Comparison of ENCODE assay signal across 1 cellular context in the genomic region with DNA sequence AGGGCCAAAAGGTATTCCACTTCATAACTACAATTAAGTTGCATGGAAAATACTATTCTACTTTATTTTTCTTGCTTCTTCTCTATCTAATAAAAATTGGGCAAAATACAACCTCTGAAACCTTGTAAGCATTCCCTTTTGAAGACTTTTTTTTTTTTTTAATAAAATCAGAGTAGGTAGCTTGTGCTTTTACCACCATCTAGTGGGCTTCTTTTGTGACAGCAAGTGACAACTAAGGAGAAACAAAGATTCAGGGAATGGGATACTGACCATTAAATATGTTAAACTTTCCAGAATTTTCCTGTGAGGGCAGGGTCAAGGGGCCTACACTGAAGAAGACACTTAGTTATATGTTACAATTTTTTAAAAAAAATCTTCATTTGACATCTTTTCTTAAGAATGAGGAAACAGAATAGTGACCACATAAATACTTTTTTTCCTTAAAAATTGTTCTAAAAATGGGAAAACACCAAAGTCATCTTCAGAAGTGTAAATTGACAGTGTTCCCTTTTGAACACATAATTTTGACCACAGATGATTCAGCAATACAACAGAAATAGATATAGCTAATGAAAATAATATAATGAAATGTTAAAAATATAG.
TF ChIP-seq lines count a peak whose summit lies in the region.

No MANE protein-coding gene starts in this region.

TF ChIP-seq in HCT116, 20 proteins besides CTCF, POLR2A, EP300 and RAD21 (continued from another document):
- TF ChIP-seq REST (IDR thresholded peaks at IDR 0.05; ENCODE audit: low read depth) (no peak), TCF7L2 (IDR thresholded peaks at IDR 0.05; ENCODE audit: borderline replicate concordance, extremely low read depth, insufficient read depth, insufficient read length) (no peak), MAX (IDR thresholded peaks at IDR 0.05) (no peak), SP1 (IDR thresholded peaks at IDR 0.05; ENCODE audit: low read depth) (no peak)
TF ChIP-seq in HCT116: peak in this region for 0.
